In genomic region chr19:39205449-39205764, GRCh38 we compare ENCODE assay signal across 23 cellular contexts. TPM values are rescaled to one million over a fixed set of nuclear protein-coding genes. Genes with fewer than 3 reads are reported as not detected.
DNase-seq lines count a peak whose midpoint lies in the region; ATAC-seq, FAIRE-seq and TF ChIP-seq lines count a peak whose summit lies in the region.
"Had no signal": no experiment of that assay in that cellular context is flagged by ENCODE, and none has a peak within 500 bp of the region (broad histone marks: within the 10 kb centered on the region; RNA-seq: fewer than 3 reads in every experiment).

No MANE protein-coding gene starts in this region.

- ATAC-seq in K562, result no peak; the same call in 2 of the 3 replicates
- ATAC-seq in right cardiac atrium, result no peak
- no peak for ATAC-seq in HG03565 (IDR thresholded peaks at IDR 0.05; ENCODE audit: unreplicated experiment)
- no peak for ATAC-seq in heart right ventricle
- ATAC-seq: A549, GM12878 had no signal

- no peaks in the 10 kb centered on the region for H3K79me2 ChIP-seq in K562 (ENCODE audit: control insufficient read depth, insufficient read depth, low read length)
- H3K79me2 ChIP-seq in hepatocyte, result no peaks in the 10 kb centered on the region

- no peaks in the 10 kb centered on the region for H3K9me2 ChIP-seq in hepatocyte (replicated peaks; ENCODE audit: insufficient read depth)

- H3K4me1 ChIP-seq in HEK293 (ENCODE audit: control insufficient read depth, insufficient read depth, low read length) (peaks cover 10% of the 10 kb centered on the region), K562 (replicated peaks in 1 of 2; ENCODE audit: control insufficient read depth in 2 of 2, insufficient read depth in 2 of 2, low read length in 2 of 2) (peaks cover 24 to 45% of the 10 kb centered on the region in 2 experiments), hepatocyte (ENCODE audit: insufficient read depth) (no peaks in the 10 kb centered on the region), right cardiac atrium (ENCODE audit: control insufficient read depth, insufficient read depth, low read length) (no peaks in the 10 kb centered on the region), heart right ventricle (no peaks in the 10 kb centered on the region)

- CTCF ChIA-PET in HEK293 (lab: Yijun Ruan, JAX) (interaction anchor here (0.6 to 4.0 kb wide), 12 partner anchors 18 to 229 kb away, joined by 3 to 24 read pairs (median 4); partner anchors contain the start of gene PLEKHG2), K562 (lab: Yijun Ruan, JAX; ENCODE audit: low intra/inter-chr PET ratio) (interaction anchor here (1.0 kb wide), 1 partner anchor 207 kb away, joined by 3 read pairs; the partner anchor contains the start of gene PLEKHG2)

- no peaks in the 10 kb centered on the region for H3K27me3 ChIP-seq in K562 (ENCODE audit: control insufficient read depth in 2 of 2, insufficient read depth in 2 of 2, low read length in 2 of 2)
- H3K27me3 ChIP-seq in hepatocyte, result no peaks in the 10 kb centered on the region
- H3K27me3 ChIP-seq in right cardiac atrium (ENCODE audit: control insufficient read depth, insufficient read depth), result no peaks in the 10 kb centered on the region
- H3K27me3 ChIP-seq in heart right ventricle, result peaks cover 8 to 88% (median 74%) of the 10 kb centered on the region in 7 donors

- H3K4me3 ChIP-seq in HEK293 (ENCODE audit: low read depth, low read length) (no peak overlapping the region), K562 (no peak overlapping the region), hepatocyte (no peak overlapping the region), right cardiac atrium (ENCODE audit: low read length) (no peak overlapping the region), heart right ventricle (no peak overlapping the region)
- H3K4me3 ChIP-seq: A549, GM12878, GM23248 had no signal

- in situ Hi-C loops in K562 (cut with MboI), result no loop called here

- H3K9me1 ChIP-seq in K562 (ENCODE audit: control insufficient read depth, insufficient read depth, low read length), result no peaks in the 10 kb centered on the region

- 0 out of 2 replicates have a peak overlapping the region, but pooled peaks have one; percentile 14 for H3K4me2 ChIP-seq in K562 (ENCODE audit: insufficient read depth, low read length)
- H3K4me2 ChIP-seq in hepatocyte, result no peak overlapping the region
- H3K4me2 ChIP-seq: A549 had no signal

- 0% methylated on average over 1 of the region's 3 CpGs for WGBS in K562 (ENCODE audit: insufficient coverage, low coverage, missing lambda C conversion rate)
- 80% methylated on average over 3 of the region's 3 CpGs for WGBS in hepatocyte (ENCODE audit: low lambda C conversion rate, missing lambda C conversion rate)
- WGBS in right cardiac atrium, result 73% methylated on average over 3 of the region's 3 CpGs
- 66 to 79% methylated on average over 3 of the region's 3 CpGs for WGBS in heart right ventricle, 2 donors

- H3K9me3 ChIP-seq in HEK293 (ENCODE audit: control insufficient read depth, insufficient read depth, low read depth, low read length) (no peaks in the 10 kb centered on the region), K562 (replicated peaks; ENCODE audit: control insufficient read depth, insufficient read depth, low read depth, low read length) (no peaks in the 10 kb centered on the region), hepatocyte (ENCODE audit: low read depth) (no peaks in the 10 kb centered on the region), right cardiac atrium (ENCODE audit: control insufficient read depth, low read length) (no peaks in the 10 kb centered on the region), heart right ventricle (no peaks in the 10 kb centered on the region)
- H3K9me3 ChIP-seq: A549 had no signal

- H3K36me3 ChIP-seq in HEK293 (ENCODE audit: control insufficient read depth in 2 of 2, insufficient read depth in 1 of 2, low read length in 2 of 2) (no peaks in the 10 kb centered on the region), K562 (ENCODE audit: control insufficient read depth, insufficient read depth, low read length) (no peaks in the 10 kb centered on the region), hepatocyte (replicated peaks; ENCODE audit: insufficient read depth, low read depth) (no peaks in the 10 kb centered on the region), heart right ventricle (no peaks in the 10 kb centered on the region)

- no peaks in the 10 kb centered on the region; the same call in 1 of the 2 replicates for H4K20me1 ChIP-seq in K562 (replicated peaks; ENCODE audit: control insufficient read depth, insufficient read depth, low read length)
- H4K20me1 ChIP-seq in hepatocyte (ENCODE audit: insufficient read depth, poor library complexity, severe bottlenecking), result no peaks in the 10 kb centered on the region

- TF ChIP-seq RAD21 in K562 (CRISPR knock-in tag; conservative IDR thresholded peaks at IDR 0.05 in 1 of 2, IDR thresholded peaks at IDR 0.05 in 1 of 2), result no peak

- DNase-seq in 8988T (peak; percentile 63), K562 (ENCODE audit: extremely low read depth in 1 of 4, low spot score in 3 of 4) (peak in 1 of 4 experiments; percentile 27), hepatocyte (ENCODE audit: low spot score) (no peak), GM19238 (ENCODE audit: insufficient read length, low spot score) (no peak), right cardiac atrium (no peak), heart right ventricle (no peak)
- DNase-seq: C1 segment of cervical spinal cord; CD4-positive, alpha-beta memory T cell; COR-L47; DMS153; DND-41; GDM1; GM23248; HCEC 1CT had no signal

- POLR2A ChIA-PET in HEK293 (lab: Yijun Ruan, JAX) (interaction anchor here (1.2 to 1.6 kb wide), 3 partner anchors 137 to 231 kb away, joined by 3 to 4 read pairs (median 4); partner anchors contain the start of genes MED29, PAF1, RPS16 and SAMD4B), K562 (lab: Yijun Ruan, JAX) (interaction anchor here (0.8 to 1.3 kb wide), 2 partner anchors 10 to 47 kb away, joined by 3 to 5 read pairs; no protein-coding TSS in a partner anchor)

- H3K9ac ChIP-seq in K562 (ENCODE audit: insufficient read depth in 1 of 2, low read depth in 2 of 2, low read length in 2 of 2), result no peak overlapping the region
- H3K9ac ChIP-seq: GM23248 had no signal

- no peak for TF ChIP-seq EP300 in K562 (IDR thresholded peaks at IDR 0.05; ENCODE audit: low read length)

- H3K27ac ChIP-seq in HEK293 (ENCODE audit: extremely low read depth, low read depth, low read length) (no peak overlapping the region), K562 (ENCODE audit: extremely low read depth, low read depth, low read length) (no peak overlapping the region), hepatocyte (peak overlapping the region; percentile 20), right cardiac atrium (ENCODE audit: low read length) (no peak overlapping the region), heart right ventricle (no peak overlapping the region)
- H3K27ac ChIP-seq: 22Rv1, A549, GM23248 had no signal

- FAIRE-seq in K562 (lab: Jason Lieb, UNC), result peak; percentile 19
- FAIRE-seq: GM12878, GM18507, H1 had no signal

- TF ChIP-seq CTCF in HEK293 (tag by site-specific recombination; IDR thresholded peaks at IDR 0.05) (no peak), K562 (IDR thresholded peaks at IDR 0.05 in 2 of 3, conservative IDR thresholded peaks at IDR 0.05 in 1 of 3; ENCODE audit: insufficient read depth in 2 of 3, low read depth in 1 of 3, low read length in 3 of 3) (no peak), hepatocyte (IDR thresholded peaks at IDR 0.05; ENCODE audit: poor library complexity) (no peak), heart right ventricle (IDR thresholded peaks at IDR 0.05) (no peak)

- no TSS peak for BruUV-seq in K562 (replicated peaks; lab: Mats Ljungman, UMichigan)

- H2AFZ ChIP-seq in K562 (ENCODE audit: low read depth, low read length), result peak overlapping the region; percentile 35; the same call in 1 of the 2 replicates
- no peak overlapping the region for H2AFZ ChIP-seq in hepatocyte
- H2AFZ ChIP-seq: GM23248 had no signal

- intact Hi-C loops in K562 (cut with micrococcal nuclease), result loop anchor here (5.0 kb wide), 1 partner anchor 83 kb away; no protein-coding TSS in a partner anchor
- intact Hi-C loops in right cardiac atrium (cut with DNase I), result no loop called here
- intact Hi-C loops in heart right ventricle (cut with DNase I), result no loop called here

- no peak for TF ChIP-seq POLR2A in K562 (conservative IDR thresholded peaks at IDR 0.05)

RNA-seq across cellular contexts. Expression of gene SYCN, which starts 1.3 kb away (rescaled TPM):
- total RNA-seq in K562 (2011; cell fraction: chromatin; rRNA removed; ENCODE audit: low replicate concordance), result not detected in 2 replicates
- total RNA-seq in K562 (2011; cell fraction: nucleolus; rRNA removed), result not detected in 2 replicates
- not detected in 2 replicates for total RNA-seq in K562 (2011; cell fraction: nucleoplasm; rRNA removed)
- total RNA-seq in K562 (2014; rRNA removed) (not detected in 2 replicates), K562 (2014; rRNA removed; fragmentation: Illumina TruSeq; extraction: Trizol) (not detected in 2 replicates), K562 (2015; rRNA removed; fragmentation: Illumina TruSeq; extraction: Trizol) (not detected in 2 replicates), K562 (2021) (0.36 TPM in 1 of 2 replicates, not detected in the other), hepatocyte (2.5 TPM in 1 of 2 replicates, not detected in the other), right cardiac atrium (not detected), heart right ventricle (under 1 TPM in 1 of 10 donors, not detected in 9; 0.55 TPM)
- polyA plus RNA-seq in K562 (2011; rRNA removed) (not detected in 2 replicates), K562 (2014; fragmentation: Illumina TruSeq; extraction: Trizol) (not detected in 2 replicates), K562 (2014; fragmentation: Nextera tagmentation; extraction: Ambion mirVana) (not detected), K562 (2014; rRNA removed) (not detected in 2 replicates), hepatocyte (0.37 TPM in 1 of 2 replicates, not detected in the other), right cardiac atrium (not detected), heart right ventricle (not detected)
- 0.13 TPM in 1 of 2 replicates, not detected in the other for polyA plus RNA-seq in K562 (2011; cell fraction: cytosol; rRNA removed)
- not detected in 2 replicates for polyA plus RNA-seq in K562 (2011; cell fraction: nucleus; rRNA removed)
- polyA plus RNA-seq in K562 (2012), result 0.21 TPM in 1 of 2 replicates, not detected in the other
- not detected in 2 replicates for polyA minus RNA-seq in K562 (2011; rRNA and poly(A)+ RNA removed)
- not detected in 2 replicates for polyA minus RNA-seq in K562 (2011; cell fraction: cytosol; rRNA and poly(A)+ RNA removed)
- polyA minus RNA-seq in K562 (2011; cell fraction: nucleus; rRNA and poly(A)+ RNA removed), result not detected in 2 replicates
- total RNA-seq: CD4-positive, alpha-beta memory T cell; GM23248; H1; H7 had no signal
- polyA plus RNA-seq: A549; BJ; CD4-positive, alpha-beta memory T cell; GM12878; GM23248; H1 had no signal

RNA-seq across cellular contexts. Expression of gene NCCRP1, which starts 8.6 kb away (rescaled TPM):
- not detected in 2 replicates for total RNA-seq in K562 (2011; cell fraction: chromatin; rRNA removed; ENCODE audit: low replicate concordance)
- total RNA-seq in K562 (2011; cell fraction: nucleolus; rRNA removed), result not detected in 2 replicates
- not detected in 2 replicates for total RNA-seq in K562 (2011; cell fraction: nucleoplasm; rRNA removed)
- total RNA-seq in K562 (2014; rRNA removed), result not detected in 2 replicates
- not detected in 2 replicates for total RNA-seq in K562 (2014; rRNA removed; fragmentation: Illumina TruSeq; extraction: Trizol)
- not detected in 2 replicates for total RNA-seq in K562 (2015; rRNA removed; fragmentation: Illumina TruSeq; extraction: Trizol)
- 0.11 TPM in 1 of 2 replicates, not detected in the other for total RNA-seq in K562 (2021)
- polyA plus RNA-seq in K562 (2011; rRNA removed), result 0.08 TPM in 1 of 2 replicates, not detected in the other
- 0.06 and 0.07 TPM in 2 replicates for polyA plus RNA-seq in K562 (2011; cell fraction: cytosol; rRNA removed)
- not detected in 2 replicates for polyA plus RNA-seq in K562 (2011; cell fraction: nucleus; rRNA removed)
- polyA plus RNA-seq in K562 (2012), result 0.07 TPM in 1 of 2 replicates, not detected in the other
- not detected in 2 replicates for polyA plus RNA-seq in K562 (2014; fragmentation: Illumina TruSeq; extraction: Trizol)
- polyA plus RNA-seq in K562 (2014; fragmentation: Nextera tagmentation; extraction: Ambion mirVana), result not detected
- 0.05 and 0.34 TPM in 2 replicates for polyA plus RNA-seq in K562 (2014; rRNA removed)
- polyA minus RNA-seq in K562 (2011; rRNA and poly(A)+ RNA removed), result not detected in 2 replicates
- not detected in 2 replicates for polyA minus RNA-seq in K562 (2011; cell fraction: cytosol; rRNA and poly(A)+ RNA removed)
- not detected in 2 replicates for polyA minus RNA-seq in K562 (2011; cell fraction: nucleus; rRNA and poly(A)+ RNA removed)
- 1.6 and 2.5 TPM in 2 replicates for total RNA-seq in hepatocyte
- 7.0 and 13.6 TPM in 2 replicates for polyA plus RNA-seq in hepatocyte
- not detected for total RNA-seq in right cardiac atrium
- not detected for polyA plus RNA-seq in right cardiac atrium
- total RNA-seq in heart right ventricle, result not detected
- polyA plus RNA-seq in heart right ventricle, result under 1 TPM in 1 of 2 donors, not detected in 1; 0.03 TPM
- total RNA-seq: CD4-positive, alpha-beta memory T cell; GM12878; GM23248; H7 had no signal
- polyA plus RNA-seq: CD4-positive, alpha-beta memory T cell; GM12878; GM23248 had no signal

RNA-seq across cellular contexts. Expression of gene IFNL3, which starts 39.4 kb away (rescaled TPM):
- total RNA-seq in K562 (2011; cell fraction: chromatin; rRNA removed; ENCODE audit: low replicate concordance), result not detected in 2 replicates
- total RNA-seq in K562 (2011; cell fraction: nucleolus; rRNA removed), result not detected in 2 replicates
- total RNA-seq in K562 (2011; cell fraction: nucleoplasm; rRNA removed), result not detected in 2 replicates
- not detected in 2 replicates for total RNA-seq in K562 (2014; rRNA removed)
- total RNA-seq in K562 (2014; rRNA removed; fragmentation: Illumina TruSeq; extraction: Trizol), result not detected in 2 replicates
- not detected in 2 replicates for total RNA-seq in K562 (2015; rRNA removed; fragmentation: Illumina TruSeq; extraction: Trizol)
- not detected in 2 replicates for total RNA-seq in K562 (2021)
- polyA plus RNA-seq in K562 (2011; rRNA removed), result not detected in 2 replicates
- not detected in 2 replicates for polyA plus RNA-seq in K562 (2011; cell fraction: cytosol; rRNA removed)
- not detected in 2 replicates for polyA plus RNA-seq in K562 (2011; cell fraction: nucleus; rRNA removed)
- polyA plus RNA-seq in K562 (2012), result not detected in 2 replicates
- not detected in 2 replicates for polyA plus RNA-seq in K562 (2014; fragmentation: Illumina TruSeq; extraction: Trizol)
- not detected for polyA plus RNA-seq in K562 (2014; fragmentation: Nextera tagmentation; extraction: Ambion mirVana)
- polyA plus RNA-seq in K562 (2014; rRNA removed), result not detected in 2 replicates
- polyA minus RNA-seq in K562 (2011; rRNA and poly(A)+ RNA removed), result not detected in 2 replicates
- polyA minus RNA-seq in K562 (2011; cell fraction: cytosol; rRNA and poly(A)+ RNA removed), result not detected in 2 replicates
- not detected in 2 replicates for polyA minus RNA-seq in K562 (2011; cell fraction: nucleus; rRNA and poly(A)+ RNA removed)
- total RNA-seq in hepatocyte, result not detected in 2 replicates
- 0.26 TPM in 1 of 2 replicates, not detected in the other for polyA plus RNA-seq in hepatocyte
- not detected for total RNA-seq in right cardiac atrium
- not detected for polyA plus RNA-seq in right cardiac atrium
- not detected for total RNA-seq in heart right ventricle
- not detected for polyA plus RNA-seq in heart right ventricle
- total RNA-seq: CD4-positive, alpha-beta memory T cell; GM12878; GM23248; H1; H7 had no signal
- polyA plus RNA-seq: A549; BJ; CD4-positive, alpha-beta memory T cell; GM12878; GM23248 had no signal

RNA-seq across cellular contexts. Expression of gene IFNL4, which starts 43.2 kb away (rescaled TPM):
- not detected in 2 replicates for total RNA-seq in K562 (2011; cell fraction: chromatin; rRNA removed; ENCODE audit: low replicate concordance)
- total RNA-seq in K562 (2011; cell fraction: nucleolus; rRNA removed), result not detected in 2 replicates
- total RNA-seq in K562 (2011; cell fraction: nucleoplasm; rRNA removed), result not detected in 2 replicates
- total RNA-seq in K562 (2014; rRNA removed), result not detected in 2 replicates
- not detected in 2 replicates for total RNA-seq in K562 (2014; rRNA removed; fragmentation: Illumina TruSeq; extraction: Trizol)
- total RNA-seq in K562 (2015; rRNA removed; fragmentation: Illumina TruSeq; extraction: Trizol), result not detected in 2 replicates
- total RNA-seq in K562 (2021), result not detected in 2 replicates
- polyA plus RNA-seq in K562 (2011; rRNA removed), result not detected in 2 replicates
- polyA plus RNA-seq in K562 (2011; cell fraction: cytosol; rRNA removed), result not detected in 2 replicates
- not detected in 2 replicates for polyA plus RNA-seq in K562 (2011; cell fraction: nucleus; rRNA removed)
- polyA plus RNA-seq in K562 (2012), result not detected in 2 replicates
- polyA plus RNA-seq in K562 (2014; fragmentation: Illumina TruSeq; extraction: Trizol), result not detected in 2 replicates
- not detected for polyA plus RNA-seq in K562 (2014; fragmentation: Nextera tagmentation; extraction: Ambion mirVana)
- not detected in 2 replicates for polyA plus RNA-seq in K562 (2014; rRNA removed)
- polyA minus RNA-seq in K562 (2011; rRNA and poly(A)+ RNA removed), result not detected in 2 replicates
- not detected in 2 replicates for polyA minus RNA-seq in K562 (2011; cell fraction: cytosol; rRNA and poly(A)+ RNA removed)
- not detected in 2 replicates for polyA minus RNA-seq in K562 (2011; cell fraction: nucleus; rRNA and poly(A)+ RNA removed)
- total RNA-seq in hepatocyte, result not detected in 2 replicates
- 0.29 TPM in 1 of 2 replicates, not detected in the other for polyA plus RNA-seq in hepatocyte
- total RNA-seq in right cardiac atrium, result not detected
- polyA plus RNA-seq in right cardiac atrium, result not detected
- not detected for total RNA-seq in heart right ventricle
- not detected for polyA plus RNA-seq in heart right ventricle
- total RNA-seq: CD4-positive, alpha-beta memory T cell; GM12878; GM23248; H1; H7 had no signal
- polyA plus RNA-seq: A549; BJ; CD4-positive, alpha-beta memory T cell; GM12878; GM23248; H1 had no signal
